In genomic region chr2:44277541-44277940, GRCh38 we compare ENCODE assay signal across 18 cellular contexts. TPM values are rescaled to one million over a fixed set of nuclear protein-coding genes. Genes with fewer than 3 reads are reported as not detected.
DNase-seq lines count a peak whose midpoint lies in the region; ATAC-seq, FAIRE-seq and TF ChIP-seq lines count a peak whose summit lies in the region.
"Had no signal": no experiment of that assay in that cellular context is flagged by ENCODE, and none has a peak within 500 bp of the region (broad histone marks: within the 10 kb centered on the region; RNA-seq: fewer than 3 reads in every experiment).

No MANE protein-coding gene starts in this region.

- H2AK5ac ChIP-seq in mesenchymal stem cell (ENCODE audit: low read length, severe bottlenecking) = peak overlapping the region; percentile 99

- peak overlapping the region; percentile 49 for H2BK5ac ChIP-seq in mesenchymal stem cell (ENCODE audit: low read depth, low read length, poor library complexity, severe bottlenecking)

- no peak overlapping the region for H3K18ac ChIP-seq in mesenchymal stem cell (ENCODE audit: low read depth in 1 of 2, low read length in 2 of 2)

- H2BK12ac ChIP-seq in mesenchymal stem cell (ENCODE audit: low read length in 2 of 2) = peak overlapping the region in 1 of 2 experiments; percentile 37

- no peaks in the 10 kb centered on the region for H3K79me1 ChIP-seq in mesenchymal stem cell (replicated peaks; ENCODE audit: low read length, poor library complexity, severe bottlenecking)

- POLR2A ChIA-PET in HepG2 (lab: Yijun Ruan, JAX) = no interaction called here

- no peak for TF ChIP-seq CTCF in HepG2 (CRISPR knock-in tag; IDR thresholded peaks at IDR 0.05)
- TF ChIP-seq CTCF in right lobe of liver (IDR thresholded peaks at IDR 0.05) = no peak
- no peak for TF ChIP-seq CTCF in VCaP (conservative IDR thresholded peaks at IDR 0.05)
- TF ChIP-seq CTCF in tibial artery (IDR thresholded peaks at IDR 0.05) = no peak
- TF ChIP-seq CTCF in gastroesophageal sphincter (IDR thresholded peaks at IDR 0.05) = no peak

- H3K36me3 ChIP-seq in HepG2 (replicated peaks in 1 of 2; ENCODE audit: control insufficient read depth in 1 of 2, insufficient read depth in 2 of 2, low read length in 2 of 2) (no peaks in the 10 kb centered on the region), right lobe of liver (no peaks in the 10 kb centered on the region), mesenchymal stem cell (ENCODE audit: control insufficient read depth in 1 of 2, insufficient read depth in 2 of 2, low read depth in 1 of 2, low read length in 2 of 2) (no peaks in the 10 kb centered on the region), tibial artery (no peaks in the 10 kb centered on the region), gastroesophageal sphincter (no peaks in the 10 kb centered on the region)
- H3K36me3 ChIP-seq: BLaER1, HAP-1 had no signal

- CTCF ChIA-PET in HepG2 (lab: Yijun Ruan, JAX; ENCODE audit: low intra/inter-chr PET ratio, low total read pairs) = no interaction called here

- H3K4me3 ChIP-seq in HepG2 (replicated peaks in 1 of 3; ENCODE audit: insufficient read depth in 1 of 3, low read depth in 2 of 3, low read length in 3 of 3) (no peak overlapping the region), right lobe of liver (no peak overlapping the region), mesenchymal stem cell (ENCODE audit: insufficient read depth in 1 of 2, low read depth in 1 of 2, low read length in 2 of 2) (no peak overlapping the region), tibial artery (no peak overlapping the region), gastroesophageal sphincter (no peak overlapping the region)
- H3K4me3 ChIP-seq: BLaER1, HAP-1 had no signal

- WGBS in HepG2 (ENCODE audit: low lambda C conversion rate) = 12% methylated on average over 1 of the region's 1 CpG
- 44% methylated on average over 1 of the region's 1 CpG for WGBS in right lobe of liver (ENCODE audit: insufficient coverage, low coverage, low lambda C conversion rate, missing lambda C conversion rate)
- 39% methylated on average over 1 of the region's 1 CpG for WGBS in mesenchymal stem cell
- WGBS in gastroesophageal sphincter (ENCODE audit: low coverage in 1 of 2), 2 donors = 50% methylated on average over 1 of the region's 1 CpG; no CpG with 5 or more reads in 1 of the 2 donors

- H3K23ac ChIP-seq in mesenchymal stem cell (ENCODE audit: low read length in 2 of 2) = no peak overlapping the region

- H2BK15ac ChIP-seq in mesenchymal stem cell (ENCODE audit: low read depth, poor library complexity, severe bottlenecking) = no peak overlapping the region

- peaks cover 25% of the 10 kb centered on the region for H3K4me1 ChIP-seq in HepG2 (ENCODE audit: insufficient read depth, low read length)
- peaks cover 0 to 20% (median 6%) of the 10 kb centered on the region in 4 donors for H3K4me1 ChIP-seq in right lobe of liver
- peaks cover 16% of the 10 kb centered on the region for H3K4me1 ChIP-seq in mesenchymal stem cell (ENCODE audit: control insufficient read depth, insufficient read depth, low read depth, low read length)
- H3K4me1 ChIP-seq in tibial artery = peaks cover 0 to 34% (median 11%) of the 10 kb centered on the region in 4 donors
- no peaks in the 10 kb centered on the region for H3K4me1 ChIP-seq in gastroesophageal sphincter
- H3K4me1 ChIP-seq: BLaER1 had no signal

- no peak overlapping the region for H3K27ac ChIP-seq in HepG2 (ENCODE audit: extremely low read length, insufficient read depth, low read length)
- no peak overlapping the region for H3K27ac ChIP-seq in right lobe of liver
- H3K27ac ChIP-seq in VCaP = peak overlapping the region; percentile 91
- H3K27ac ChIP-seq in mesenchymal stem cell (ENCODE audit: low read length, poor library complexity, severe bottlenecking) = peak overlapping the region; percentile 100
- H3K27ac ChIP-seq in tibial artery = peak overlapping the region; percentile 1 to 6
- no peak overlapping the region for H3K27ac ChIP-seq in gastroesophageal sphincter
- H3K27ac ChIP-seq: 22Rv1, BLaER1 had no signal

- H4K8ac ChIP-seq in mesenchymal stem cell (ENCODE audit: low read length) = no peak overlapping the region

- H3K9me3 ChIP-seq in HepG2 (ENCODE audit: low read length) (no peaks in the 10 kb centered on the region), right lobe of liver (no peaks in the 10 kb centered on the region), mesenchymal stem cell (ENCODE audit: control insufficient read depth, low read length) (no peaks in the 10 kb centered on the region), tibial artery (no peaks in the 10 kb centered on the region), gastroesophageal sphincter (no peaks in the 10 kb centered on the region)
- H3K9me3 ChIP-seq: BLaER1 had no signal

- intact Hi-C loops in HepG2 (cut with micrococcal nuclease; ENCODE audit: unreplicated experiment) = no loop called here
- intact Hi-C loops in right lobe of liver (cut with DNase I) = no loop called here
- intact Hi-C loops in tibial artery (cut with DNase I; ENCODE audit: low total_unique reads) = no loop called here

- in situ Hi-C loops in HepG2 (cut with HindIII; ENCODE audit: extremely low pct_ligation_motif_present, low pct_unique_long_range_greater_than_20kb) = no loop called here

- H2AFZ ChIP-seq in HepG2 (ENCODE audit: low read length) (no peak overlapping the region), mesenchymal stem cell (ENCODE audit: low read depth, low read length) (no peak overlapping the region)

- H3K9ac ChIP-seq in HepG2 (ENCODE audit: insufficient read depth, low read depth, low read length) (no peak overlapping the region), mesenchymal stem cell (ENCODE audit: low read length) (no peak overlapping the region)
- H3K9ac ChIP-seq: BLaER1 had no signal

- H3K79me2 ChIP-seq in HepG2 (ENCODE audit: insufficient read depth, low read length) = no peaks in the 10 kb centered on the region

- no peak overlapping the region for H4K91ac ChIP-seq in mesenchymal stem cell (ENCODE audit: low read length)

- TF ChIP-seq RAD21 in HepG2 (CRISPR knock-in tag; IDR thresholded peaks at IDR 0.05) = no peak

- TF ChIP-seq POLR2A in HepG2 (IDR thresholded peaks at IDR 0.05; ENCODE audit: insufficient read depth in 1 of 2, low read depth in 2 of 2, low read length in 2 of 2) = no peak
- TF ChIP-seq POLR2A in right lobe of liver (IDR thresholded peaks at IDR 0.05) = no peak
- no peak for TF ChIP-seq POLR2A in gastroesophageal sphincter (IDR thresholded peaks at IDR 0.05)

- H3K14ac ChIP-seq in mesenchymal stem cell (ENCODE audit: low read length in 2 of 2) = no peak overlapping the region

- H3K4me2 ChIP-seq in HepG2 (ENCODE audit: low read depth, low read length) = no peak overlapping the region
- H3K4me2 ChIP-seq in mesenchymal stem cell (ENCODE audit: low read length, poor library complexity, severe bottlenecking) = no peak overlapping the region
- H3K4me2 ChIP-seq: BLaER1 had no signal

- no peak for FAIRE-seq in HepG2 (lab: Jason Lieb, UNC)

- BruUV-seq in HepG2 (replicated peaks; lab: Mats Ljungman, UMichigan) = no TSS peak

- H2BK120ac ChIP-seq in mesenchymal stem cell (ENCODE audit: low read depth, low read length) = no peak overlapping the region

- TF ChIP-seq EP300 in HepG2 (IDR thresholded peaks at IDR 0.05; ENCODE audit: low read depth in 2 of 2, low read length in 2 of 2) (no peak), HepG2 (CRISPR knock-in tag; IDR thresholded peaks at IDR 0.05; ENCODE audit: borderline replicate concordance) (no peak), gastroesophageal sphincter (IDR thresholded peaks at IDR 0.05) (no peak)

- peak overlapping the region in 1 of 2 experiments; percentile 27 for H3K4ac ChIP-seq in mesenchymal stem cell (ENCODE audit: low read depth in 1 of 2, low read length in 2 of 2)

- H3K27me3 ChIP-seq in HepG2 (ENCODE audit: control insufficient read depth in 1 of 2, insufficient read depth in 2 of 2, low read length in 2 of 2) (no peaks in the 10 kb centered on the region), right lobe of liver (no peaks in the 10 kb centered on the region), mesenchymal stem cell (ENCODE audit: control insufficient read depth in 1 of 2, insufficient read depth in 1 of 2, low read length in 2 of 2) (no peaks in the 10 kb centered on the region), tibial artery (no peaks in the 10 kb centered on the region), gastroesophageal sphincter (no peaks in the 10 kb centered on the region)
- H3K27me3 ChIP-seq: BLaER1 had no signal

- DNase-seq in HepG2 (ENCODE audit: low spot score) (no peak), right lobe of liver (no peak), mesenchymal stem cell (peak; percentile 30), tibial artery (no peak), cerebellum (ENCODE audit: low spot score) (no peak)
- DNase-seq: KG1, MM.1S, NCI-H1105, NCI-H1694 treated with DMSO at 0.1 percent for 48 hours, NCI-H446, NCI-H748 treated with DMSO at 0.1 percent for 48 hours, Right ventricle myocardium superior had no signal

- ATAC-seq in HepG2 (no peak), right lobe of liver (no peak), HG02588 (IDR thresholded peaks at IDR 0.05; ENCODE audit: unreplicated experiment) (no peak), gastroesophageal sphincter (no peak)

- H4K20me1 ChIP-seq in HepG2 (ENCODE audit: insufficient read depth, low read length) = no peaks in the 10 kb centered on the region
- H4K20me1 ChIP-seq: BLaER1 had no signal

RNA-seq across cellular contexts. Expression of gene SLC3A1, which starts 2.3 kb away (rescaled TPM):
- not detected in 2 replicates for total RNA-seq in HepG2 (2016; rRNA removed; fragmentation: Illumina TruSeq; extraction: Trizol)
- not detected in 2 replicates for total RNA-seq in HepG2 (2016; cell fraction: cytosol; rRNA removed; fragmentation: Illumina TruSeq; extraction: Trizol; ENCODE audit: low read depth)
- not detected in 2 replicates for total RNA-seq in HepG2 (2016; cell fraction: insoluble cytoplasmic fraction; rRNA removed; fragmentation: Illumina TruSeq; extraction: Trizol)
- not detected in 2 replicates for total RNA-seq in HepG2 (2016; cell fraction: membrane; rRNA removed; fragmentation: Illumina TruSeq; extraction: Trizol)
- not detected in 2 replicates for total RNA-seq in HepG2 (2016; cell fraction: nucleus; rRNA removed; fragmentation: Illumina TruSeq; extraction: Trizol)
- 0.15 and 0.18 TPM in 2 replicates for polyA plus RNA-seq in HepG2 (2011; rRNA removed)
- polyA plus RNA-seq in HepG2 (2011; cell fraction: cytosol; rRNA removed) = 0.03 and 0.15 TPM in 2 replicates
- 0.10 TPM in 1 of 2 replicates, not detected in the other for polyA plus RNA-seq in HepG2 (2011; cell fraction: nucleus; rRNA removed)
- polyA plus RNA-seq in HepG2 (2012) = 0.19 and 0.35 TPM in 2 replicates
- not detected in 2 replicates for polyA plus RNA-seq in HepG2 (2016; cell fraction: cytosol; fragmentation: Illumina TruSeq; extraction: Trizol; ENCODE audit: low read depth)
- polyA plus RNA-seq in HepG2 (2016; cell fraction: insoluble cytoplasmic fraction; fragmentation: Illumina TruSeq; extraction: Trizol; ENCODE audit: low read depth) = not detected in 2 replicates
- not detected in 2 replicates for polyA plus RNA-seq in HepG2 (2016; cell fraction: membrane; fragmentation: Illumina TruSeq; extraction: Trizol; ENCODE audit: low read depth)
- 0.31 TPM in 1 of 2 replicates, not detected in the other for polyA plus RNA-seq in HepG2 (2016; cell fraction: nucleus; fragmentation: Illumina TruSeq; extraction: Trizol; ENCODE audit: insufficient read depth, low read depth)
- polyA minus RNA-seq in HepG2 (2011; rRNA and poly(A)+ RNA removed; ENCODE audit: low replicate concordance) = 0.42 TPM in 1 of 2 replicates, not detected in the other
- not detected in 2 replicates for polyA minus RNA-seq in HepG2 (2011; cell fraction: cytosol; rRNA and poly(A)+ RNA removed)
- 0.26 and 0.37 TPM in 2 replicates for polyA minus RNA-seq in HepG2 (2011; cell fraction: nucleus; rRNA and poly(A)+ RNA removed)
- total RNA-seq in right lobe of liver = 10 to 100 TPM in 3 of 6 experiments, 1 to 10 TPM in 2, under 1 TPM in 1; 0.89 to 58.2 (median 15.3) TPM
- polyA plus RNA-seq in mesenchymal stem cell (2013, experiment 1 of 2) = 0.15 TPM
- 0.11 TPM for polyA plus RNA-seq in mesenchymal stem cell (2013, experiment 2 of 2)
- total RNA-seq in gastroesophageal sphincter = under 1 TPM in 1 of 4 donors, not detected in 3; 0.13 TPM
- 0.73 TPM for total RNA-seq in cerebellum
- total RNA-seq: Right ventricle myocardium superior had no signal

Comparison
In these comparisons a context has a peak if more than half of its experiments do, and no peak if none do; other contexts are left out.
1. H3K27ac ChIP-seq: peak in VCaP (single experiment), mesenchymal stem cell (single experiment) and tibial artery (2 of 2); none in HepG2 (single experiment), right lobe of liver (0 of 3) and gastroesophageal sphincter (0 of 4).